Comparison of ENCODE assay signal across 1 cellular context in genomic region chr9:37575921-37576721, GRCh38.
TF ChIP-seq lines count a peak whose summit lies in the region.

FBXO10 (minus strand) TSS chr9:37576380; CDS start chr9:37541768, 34,612 bp downstream.

TF ChIP-seq in A549, 52 proteins besides CTCF, POLR2A, EP300 and RAD21 (continued from another document):
- TF ChIP-seq FOSL2 (IDR thresholded peaks at IDR 0.05) (no peak), FOSL2 (CRISPR knock-in tag; IDR thresholded peaks at IDR 0.05) (no peak), POLR2AphosphoS2 (conservative IDR thresholded peaks at IDR 0.05; ENCODE audit: low read length) (no peak), SREBF2 (IDR thresholded peaks at IDR 0.05) (no peak), ZFP36 (IDR thresholded peaks at IDR 0.05; ENCODE audit: borderline replicate concordance, partially characterized antibody) (no peak), ZC3H11A (IDR thresholded peaks at IDR 0.05) (no peak), FOSB (CRISPR knock-in tag; IDR thresholded peaks at IDR 0.05) (no peak), HDAC2 (IDR thresholded peaks at IDR 0.05) (no peak), CHD4 (IDR thresholded peaks at IDR 0.05; ENCODE audit: borderline replicate concordance) (no peak), NPAS2 (CRISPR knock-in tag; IDR thresholded peaks at IDR 0.05; ENCODE audit: borderline replicate concordance) (no peak), EHMT2 (IDR thresholded peaks at IDR 0.05; ENCODE audit: low read depth) (no peak), PBX3 (IDR thresholded peaks at IDR 0.05) (peak; percentile 39; the same call in 1 of the 2 replicates), ZNF302 (CRISPR knock-in tag; IDR thresholded peaks at IDR 0.05) (no peak), MYC (IDR thresholded peaks at IDR 0.05; ENCODE audit: borderline replicate concordance, low read length) (no peak), HEYL (CRISPR knock-in tag; IDR thresholded peaks at IDR 0.05) (no peak), NR3C1 (IDR thresholded peaks at IDR 0.05) (no peak)
TF ChIP-seq in A549: peak in this region for 9.
